Comparison of ENCODE assay signal across 8 cellular contexts in genomic region chr19:50090706-50091105, GRCh38.
DNase-seq lines count a peak whose midpoint lies in the region; FAIRE-seq and TF ChIP-seq lines count a peak whose summit lies in the region.
"Not testable (repeated sequence)": the region's sequence is repeated elsewhere in the genome, so short reads cannot be mapped to it uniquely, and the experiment has no call there.

No MANE protein-coding gene starts in this region.

- not testable (repeated sequence) for H3K36me3 Mint-ChIP-seq in activated naive CD4-positive, alpha-beta T cell treated with anti-CD3 and anti-CD28 coated beads, Interleukin-2, amount 50 U/mL, for 24 hours

- H3K9me3 Mint-ChIP-seq in activated naive CD4-positive, alpha-beta T cell treated with anti-CD3 and anti-CD28 coated beads, Interleukin-2, amount 50 U/mL, for 24 hours, result not testable (repeated sequence)

- not testable (repeated sequence) for H3K27me3 ChIP-seq in DOHH2 (ENCODE audit: control insufficient read depth, low read length); SU-DHL-6 (ENCODE audit: low read length); cardiac muscle cell

- peak; percentile 36 for TF ChIP-seq RAD21 in Ishikawa (IDR thresholded peaks at IDR 0.05; ENCODE audit: low read depth)

- not testable (repeated sequence) for H3K4me1 ChIP-seq in DOHH2 (ENCODE audit: control insufficient read depth, low read length); cardiac muscle cell (ENCODE audit: low read depth)

- not testable (repeated sequence) for H3K9me3 ChIP-seq in DOHH2 (ENCODE audit: control insufficient read depth, insufficient read depth, low read length); SU-DHL-6 (ENCODE audit: insufficient read depth, low read length); cardiac muscle cell (ENCODE audit: low read depth)

- not testable (repeated sequence) for TF ChIP-seq EP300 in Ishikawa (IDR thresholded peaks at IDR 0.05; ENCODE audit: borderline replicate concordance)

- not testable (repeated sequence) for H3K4me3 Mint-ChIP-seq in activated naive CD4-positive, alpha-beta T cell treated with anti-CD3 and anti-CD28 coated beads, Interleukin-2, amount 50 U/mL, for 24 hours

- not testable (repeated sequence) for H3K27me3 Mint-ChIP-seq in activated naive CD4-positive, alpha-beta T cell treated with anti-CD3 and anti-CD28 coated beads, Interleukin-2, amount 50 U/mL, for 24 hours

- H3K4me3 ChIP-seq in DOHH2 (ENCODE audit: low read length); SU-DHL-6 (ENCODE audit: insufficient read depth, low read length, poor library complexity, severe bottlenecking); cardiac muscle cell: not testable (repeated sequence)

- not testable (repeated sequence) for H3K79me2 ChIP-seq in DOHH2 (ENCODE audit: control insufficient read depth, low read length); SU-DHL-6 (ENCODE audit: insufficient read depth, low read length)

- H3K4me2 ChIP-seq in DOHH2 (ENCODE audit: low read length); SU-DHL-6 (ENCODE audit: low read depth, low read length, poor library complexity, severe bottlenecking): not testable (repeated sequence)

- peak overlapping the region; percentile 35 for H3K27ac Mint-ChIP-seq in activated naive CD4-positive, alpha-beta T cell treated with anti-CD3 and anti-CD28 coated beads, Interleukin-2, amount 50 U/mL, for 24 hours

- H4K20me1 ChIP-seq in DOHH2 (ENCODE audit: control insufficient read depth, insufficient read depth, low read depth, low read length); SU-DHL-6 (ENCODE audit: low read depth, low read length): not testable (repeated sequence)

- H3K9me2 ChIP-seq in DOHH2 (replicated peaks; ENCODE audit: control insufficient read depth, low read length); SU-DHL-6 (replicated peaks; ENCODE audit: insufficient read depth, low read length): not testable (repeated sequence)

- H3K4me1 Mint-ChIP-seq in activated naive CD4-positive, alpha-beta T cell treated with anti-CD3 and anti-CD28 coated beads, Interleukin-2, amount 50 U/mL, for 24 hours, result not testable (repeated sequence)

- TF ChIP-seq CTCF in DOHH2 (IDR thresholded peaks at IDR 0.05; ENCODE audit: low read depth, low read length, poor library complexity, severe bottlenecking) (peak; percentile 66), SU-DHL-6 (IDR thresholded peaks at IDR 0.05; ENCODE audit: insufficient read depth, low read length, poor library complexity, severe bottlenecking) (peak; percentile 16), cardiac muscle cell (IDR thresholded peaks at IDR 0.05; ENCODE audit: low read depth, low read length) (peak; percentile 15)

- H3K27ac ChIP-seq in DOHH2 (ENCODE audit: low read depth, low read length); SU-DHL-6 (ENCODE audit: low read depth, low read length); cardiac muscle cell: not testable (repeated sequence)

- FAIRE-seq in urothelium cell line (lab: Jason Lieb, UNC), result not testable (repeated sequence)

- not testable (repeated sequence) for H3K9ac ChIP-seq in SU-DHL-6 (ENCODE audit: low read length)

- H3K36me3 ChIP-seq in DOHH2 (ENCODE audit: control insufficient read depth, low read length); SU-DHL-6 (ENCODE audit: low read length); cardiac muscle cell: not testable (repeated sequence)

- H3F3A ChIP-seq in DOHH2 (ENCODE audit: control insufficient read depth, insufficient read depth); SU-DHL-6 (ENCODE audit: insufficient read depth): not testable (repeated sequence)

- H2AFZ ChIP-seq in SU-DHL-6 (ENCODE audit: low read depth, low read length, severe bottlenecking), result not testable (repeated sequence)

- peak; percentile 68 for DNase-seq in activated CD8-positive, alpha-beta memory T cell treated with anti-CD3 and anti-CD28 coated beads for 24 hours
- DNase-seq in cardiac muscle cell (ENCODE audit: low read depth in 1 of 2, low spot score in 1 of 2), result not testable (repeated sequence)
- peak; percentile 26 for DNase-seq in stimulated activated CD4-positive, alpha-beta T cell treated with anti-CD3 and anti-CD28 coated beads, Interleukin-2, amount 100 ng/mL, for 4 hours (ENCODE audit: low read depth)
- peak; percentile 37 for DNase-seq in urothelium cell line (ENCODE audit: low spot score)

TF ChIP-seq in Ishikawa, 13 proteins besides CTCF, POLR2A, EP300 and RAD21:
- TF ChIP-seq MAX (IDR thresholded peaks at IDR 0.05), result 0 out of 2 replicates have a peak, but pooled peaks have one; percentile 33

Comparison
In these comparisons a context has a peak if more than half of its experiments do, and no peak if none do; other contexts are left out.
1. CTCF ChIP-seq: peak in every context shown above with its lines; median percentile 66 in DOHH2; 16 in SU-DHL-6; 15 in cardiac muscle cell.